ENCODE assay signal across 21 cellular contexts in the genomic region with DNA sequence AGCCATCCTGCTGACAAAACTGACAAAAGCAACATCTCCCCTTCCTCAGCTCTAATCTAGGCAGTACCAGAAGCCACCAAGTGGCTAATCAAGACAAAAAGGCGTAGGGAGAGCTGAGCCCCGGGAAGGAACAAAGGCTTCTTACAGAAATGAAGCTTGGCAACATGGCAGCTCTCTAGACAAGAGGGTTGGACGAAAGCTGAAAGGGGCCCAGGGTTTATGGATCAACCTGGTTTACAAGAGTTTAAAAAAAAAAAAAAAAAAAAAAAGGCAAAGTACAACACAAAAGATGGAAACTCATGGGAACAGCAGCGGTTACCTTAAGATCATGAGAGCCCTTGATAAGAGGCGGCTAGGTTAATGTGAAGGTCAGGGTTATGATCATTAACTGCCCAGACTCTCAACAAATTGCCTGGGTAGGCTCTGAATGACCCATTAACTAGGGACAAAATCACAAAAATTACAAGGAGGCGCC. TPM values are rescaled to one million over a fixed set of nuclear protein-coding genes. Genes with fewer than 3 reads are reported as not detected.
A peak's percentile ranks its signal among the peaks of the same experiment; 100 is the strongest.
DNase-seq lines count a peak whose midpoint lies in the region; ATAC-seq and TF ChIP-seq lines count a peak whose summit lies in the region.
"Had no signal": no experiment of that assay in that cellular context is flagged by ENCODE, and none has a peak within 500 bp of the region (broad histone marks: within the 10 kb centered on the region; RNA-seq: fewer than 3 reads in every experiment).

No MANE protein-coding gene starts in this region.

- TF ChIP-seq CTCF in progenitor cell of endocrine pancreas (IDR thresholded peaks at IDR 0.05; ENCODE audit: unreplicated experiment): no peak

- peaks cover 13 to 25% of the 10 kb centered on the region in 2 donors for H3K4me1 ChIP-seq in esophagus (ENCODE audit: control insufficient read depth in 2 of 2, insufficient read depth in 2 of 2, low read length in 1 of 2)
- H3K4me1 ChIP-seq: SJCRH30 had no signal

- no peak overlapping the region for H3K4me3 ChIP-seq in esophagus (ENCODE audit: low read depth in 1 of 2, low read length in 2 of 2)
- H3K4me3 ChIP-seq: breast epithelium, esophagus muscularis mucosa, gastroesophageal sphincter, SJCRH30, stomach, uterus had no signal

- no peaks in the 10 kb centered on the region for H3K9me3 Mint-ChIP-seq in progenitor cell of endocrine pancreas (ENCODE audit: low read depth)
- H3K9me3 Mint-ChIP-seq: activated T-helper 17 cell treated with anti-CD3 and anti-CD28 coated beads, Interleukin-2, amount 50 U/mL, for 72 hours had no signal

- no peaks in the 10 kb centered on the region for H3K27me3 ChIP-seq in esophagus (ENCODE audit: control insufficient read depth in 1 of 2, insufficient read depth in 2 of 2, low read length in 2 of 2)
- H3K27me3 ChIP-seq: breast epithelium, esophagus muscularis mucosa, gastroesophageal sphincter, SJCRH30, stomach, uterus had no signal

- no peaks in the 10 kb centered on the region for H3K36me3 ChIP-seq in esophagus (ENCODE audit: control insufficient read depth in 2 of 2, insufficient read depth in 2 of 2, low read length in 1 of 2)
- H3K36me3 ChIP-seq: breast epithelium, esophagus muscularis mucosa, gastroesophageal sphincter, uterus had no signal

- no peak for ATAC-seq in T-helper 17 cell
- no peak for ATAC-seq in HG02610 (IDR thresholded peaks at IDR 0.05; ENCODE audit: unreplicated experiment)
- ATAC-seq: gastroesophageal sphincter, left cardiac atrium, PC-3 had no signal

- H3K36me3 Mint-ChIP-seq in T-helper 17 cell (ENCODE audit: low read depth) (peaks cover 2% of the 10 kb centered on the region), progenitor cell of endocrine pancreas (ENCODE audit: insufficient read depth) (peaks cover 3% of the 10 kb centered on the region)

- H3K4me1 Mint-ChIP-seq in T-helper 17 cell (peaks cover 33% of the 10 kb centered on the region), progenitor cell of endocrine pancreas (ENCODE audit: low read depth) (peaks cover 57% of the 10 kb centered on the region)

- DNase-seq in NCI-H82 (lab: John Stamatoyannopoulos, UW) (peak; percentile 16), NCI-H82 treated with DMSO at 0.1 percent for 48 hours (lab: John Stamatoyannopoulos, UW; ENCODE audit: unreplicated experiment) (no peak), T-helper 17 cell (no peak), progenitor cell of endocrine pancreas (ENCODE audit: low spot score, unreplicated experiment) (no peak), HK-2 (ENCODE audit: unreplicated experiment) (no peak), dedifferentiated amniotic fluid mesenchymal stem cell (ENCODE audit: extremely low spot score) (no peak)
- DNase-seq: activated CD4-positive, alpha-beta T cell treated with anti-CD3 and anti-CD28 coated beads for 1 hour; GDM1; GOT3; left cardiac atrium; NCI-H774; PC-3; SJCRH30; stomach; uterus had no signal

- H3K4me3 Mint-ChIP-seq in T-helper 17 cell (no peak overlapping the region), progenitor cell of endocrine pancreas (ENCODE audit: low read depth) (no peak overlapping the region)
- H3K4me3 Mint-ChIP-seq: activated T-helper 17 cell treated with anti-CD3 and anti-CD28 coated beads, Interleukin-2, amount 50 U/mL, for 72 hours had no signal

- H3K27ac Mint-ChIP-seq in T-helper 17 cell (peak overlapping the region; percentile 37), progenitor cell of endocrine pancreas (peak overlapping the region; percentile 98)

- peak overlapping the region; percentile 11 to 16 for H3K27ac ChIP-seq in esophagus (ENCODE audit: low read depth in 2 of 2, low read length in 1 of 2)
- H3K27ac ChIP-seq: esophagus muscularis mucosa, gastroesophageal sphincter, SJCRH30, uterus had no signal

- no peaks in the 10 kb centered on the region for H3K27me3 Mint-ChIP-seq in T-helper 17 cell
- no peaks in the 10 kb centered on the region for H3K27me3 Mint-ChIP-seq in progenitor cell of endocrine pancreas
- H3K27me3 Mint-ChIP-seq: activated T-helper 17 cell treated with anti-CD3 and anti-CD28 coated beads, Interleukin-2, amount 50 U/mL, for 72 hours had no signal

- 80 to 93% methylated on average over 6 of the region's 6 CpGs for WGBS in esophagus, 2 donors

- H3K9me3 ChIP-seq in T-helper 17 cell (ENCODE audit: control insufficient read depth, low read length, poor library complexity, severe bottlenecking): no peaks in the 10 kb centered on the region
- H3K9me3 ChIP-seq in esophagus (ENCODE audit: control insufficient read depth in 2 of 2, insufficient read depth in 1 of 2, low read depth in 1 of 2, low read length in 1 of 2): no peaks in the 10 kb centered on the region
- H3K9me3 ChIP-seq: breast epithelium, esophagus muscularis mucosa, gastroesophageal sphincter, SJCRH30, stomach, uterus had no signal

RNA-seq across cellular contexts. Expression of a gene that starts 14.0 kb away (rescaled TPM):
- total RNA-seq in T-helper 17 cell (10 to 100 TPM; 58.4 to 60.7 TPM), progenitor cell of endocrine pancreas (90.6 and 94.7 TPM in 2 replicates)
- 10 to 100 TPM in 1 of 2 donors, 1 to 10 TPM in 1; 8.4 to 13.5 TPM for polyA plus RNA-seq in esophagus

RNA-seq across cellular contexts. Expression of a gene that starts 31.0 kb away (rescaled TPM):
- total RNA-seq in T-helper 17 cell (10 to 100 TPM; 36.2 to 37.0 TPM), progenitor cell of endocrine pancreas (172 and 173 TPM in 2 replicates)
- polyA plus RNA-seq in esophagus: 10 to 100 TPM; 17.1 to 53.4 TPM

RNA-seq across cellular contexts. Expression of a gene that starts 51.2 kb away (rescaled TPM):
- total RNA-seq in T-helper 17 cell (10 to 100 TPM; 22.2 to 26.1 TPM), progenitor cell of endocrine pancreas (33.6 and 35.4 TPM in 2 replicates)
- 10 to 100 TPM in 1 of 2 donors, 1 to 10 TPM in 1; 6.1 to 58.0 TPM for polyA plus RNA-seq in esophagus
